15 cellular contexts compared by ENCODE assay signal in genomic region chr11:134171951-134172350, GRCh38. TPM values are rescaled to one million over a fixed set of nuclear protein-coding genes. Genes with fewer than 3 reads are reported as not detected.
DNase-seq lines count a peak whose midpoint lies in the region; ATAC-seq and TF ChIP-seq lines count a peak whose summit lies in the region.
"Had no signal": no experiment of that assay in that cellular context is flagged by ENCODE, and none has a peak within 500 bp of the region (broad histone marks: within the 10 kb centered on the region; RNA-seq: fewer than 3 reads in every experiment).

No MANE protein-coding gene starts in this region.

- H3K4me1 Mint-ChIP-seq in activated CD4-positive, alpha-beta T cell treated with anti-CD3 and anti-CD28 coated beads, Interleukin-2, amount 10 ng/mL, durations not matched to agents 24 days and 14 days, result no peaks in the 10 kb centered on the region
- H3K4me1 Mint-ChIP-seq in HFFc6 (ENCODE audit: low read depth), result peaks cover 17% of the 10 kb centered on the region
- H3K4me1 Mint-ChIP-seq in central memory CD8-positive, alpha-beta T cell, result no peaks in the 10 kb centered on the region
- H3K4me1 Mint-ChIP-seq in stimulated activated effector memory CD8-positive, alpha-beta T cell treated with anti-CD3 and anti-CD28 coated beads, Interleukin-12 subunit alpha, Interleukin-12 subunit beta, amount 100 ng/mL, for 72 hours, result no peaks in the 10 kb centered on the region
- H3K4me1 Mint-ChIP-seq: CD14-positive monocyte; CD4-positive, alpha-beta memory T cell; GM23338 had no signal

- intact Hi-C loops in activated CD4-positive, alpha-beta T cell treated with anti-CD3 and anti-CD28 coated beads, Interleukin-2, amount 10 ng/mL, durations not matched to agents 24 days and 14 days (cut with micrococcal nuclease), result no loop called here

- no peak for TF ChIP-seq CTCF in HFFc6 (IDR thresholded peaks at IDR 0.05)

- peaks cover 77% of the 10 kb centered on the region for H3K36me3 Mint-ChIP-seq in activated CD4-positive, alpha-beta T cell treated with anti-CD3 and anti-CD28 coated beads, Interleukin-2, amount 10 ng/mL, durations not matched to agents 24 days and 14 days (ENCODE audit: low read depth)
- H3K36me3 Mint-ChIP-seq in HFFc6 (ENCODE audit: low read depth), result peaks cover 33% of the 10 kb centered on the region
- H3K36me3 Mint-ChIP-seq in central memory CD8-positive, alpha-beta T cell (ENCODE audit: insufficient read depth), result peaks cover 31% of the 10 kb centered on the region
- peaks cover 85% of the 10 kb centered on the region for H3K36me3 Mint-ChIP-seq in stimulated activated effector memory CD8-positive, alpha-beta T cell treated with anti-CD3 and anti-CD28 coated beads, Interleukin-12 subunit alpha, Interleukin-12 subunit beta, amount 100 ng/mL, for 72 hours

- no peak for DNase-seq in activated CD4-positive, alpha-beta T cell treated with anti-CD3 and anti-CD28 coated beads, Interleukin-2, amount 10 ng/mL, durations not matched to agents 24 days and 14 days
- no peak for DNase-seq in activated CD4-positive, alpha-beta T cell treated with anti-CD3 and anti-CD28 coated beads, Interleukin-2, amount 50 U/mL, for 48 hours
- DNase-seq in HFFc6 (no peak), GDM1 (lab: John Stamatoyannopoulos, UW) (no peak), left lobe of liver (ENCODE audit: low spot score) (no peak)
- no peak for DNase-seq in central memory CD8-positive, alpha-beta T cell (ENCODE audit: low spot score in 2 of 2)
- no peak for DNase-seq in stimulated activated effector memory CD8-positive, alpha-beta T cell treated with anti-CD3 and anti-CD28 coated beads, Interleukin-12 subunit alpha, Interleukin-12 subunit beta, amount 100 ng/mL, for 72 hours (ENCODE audit: low spot score in 2 of 2)
- DNase-seq: 8988T; CD4-positive, alpha-beta memory T cell; DMS153; DMS79; GF-D8; H7 had no signal

- no peak overlapping the region for H3K4me3 Mint-ChIP-seq in activated CD4-positive, alpha-beta T cell treated with anti-CD3 and anti-CD28 coated beads, Interleukin-2, amount 10 ng/mL, durations not matched to agents 24 days and 14 days
- no peak overlapping the region for H3K4me3 Mint-ChIP-seq in HFFc6
- H3K4me3 Mint-ChIP-seq in central memory CD8-positive, alpha-beta T cell, result no peak overlapping the region
- no peak overlapping the region for H3K4me3 Mint-ChIP-seq in stimulated activated effector memory CD8-positive, alpha-beta T cell treated with anti-CD3 and anti-CD28 coated beads, Interleukin-12 subunit alpha, Interleukin-12 subunit beta, amount 100 ng/mL, for 72 hours
- H3K4me3 Mint-ChIP-seq: CD4-positive, alpha-beta memory T cell; GM23338 had no signal

- no peaks in the 10 kb centered on the region for H3K27me3 Mint-ChIP-seq in activated CD4-positive, alpha-beta T cell treated with anti-CD3 and anti-CD28 coated beads, Interleukin-2, amount 10 ng/mL, durations not matched to agents 24 days and 14 days
- H3K27me3 Mint-ChIP-seq in HFFc6 (ENCODE audit: insufficient read depth), result no peaks in the 10 kb centered on the region; the same call in 1 of the 2 replicates
- no peaks in the 10 kb centered on the region for H3K27me3 Mint-ChIP-seq in central memory CD8-positive, alpha-beta T cell
- H3K27me3 Mint-ChIP-seq: CD4-positive, alpha-beta memory T cell had no signal

- ATAC-seq in central memory CD8-positive, alpha-beta T cell (replicated peaks; ENCODE audit: extremely low read depth, poor library complexity, severe bottlenecking), result no peak
- ATAC-seq in stimulated activated effector memory CD8-positive, alpha-beta T cell treated with anti-CD3 and anti-CD28 coated beads, Interleukin-12 subunit alpha, Interleukin-12 subunit beta, amount 100 ng/mL, for 72 hours, result no peak
- no peak for ATAC-seq in left lobe of liver
- ATAC-seq: GM23338 had no signal

- peak overlapping the region; percentile 28 for H3K27ac Mint-ChIP-seq in activated CD4-positive, alpha-beta T cell treated with anti-CD3 and anti-CD28 coated beads, Interleukin-2, amount 10 ng/mL, durations not matched to agents 24 days and 14 days
- peak overlapping the region; percentile 24; the same call in 1 of the 2 replicates for H3K27ac Mint-ChIP-seq in HFFc6
- peak overlapping the region; percentile 67 for H3K27ac Mint-ChIP-seq in central memory CD8-positive, alpha-beta T cell (ENCODE audit: low read depth)
- H3K27ac Mint-ChIP-seq in stimulated activated effector memory CD8-positive, alpha-beta T cell treated with anti-CD3 and anti-CD28 coated beads, Interleukin-12 subunit alpha, Interleukin-12 subunit beta, amount 100 ng/mL, for 72 hours, result peak overlapping the region; percentile 77
- H3K27ac Mint-ChIP-seq: GM23338 had no signal

- no peaks in the 10 kb centered on the region for H3K9me3 Mint-ChIP-seq in activated CD4-positive, alpha-beta T cell treated with anti-CD3 and anti-CD28 coated beads, Interleukin-2, amount 10 ng/mL, durations not matched to agents 24 days and 14 days
- H3K9me3 Mint-ChIP-seq in HFFc6, result no peaks in the 10 kb centered on the region
- H3K9me3 Mint-ChIP-seq in central memory CD8-positive, alpha-beta T cell, result no peaks in the 10 kb centered on the region
- H3K9me3 Mint-ChIP-seq in stimulated activated effector memory CD8-positive, alpha-beta T cell treated with anti-CD3 and anti-CD28 coated beads, Interleukin-12 subunit alpha, Interleukin-12 subunit beta, amount 100 ng/mL, for 72 hours, result no peaks in the 10 kb centered on the region

RNA-seq across cellular contexts. Expression of gene NCAPD3, which starts 51.8 kb away (rescaled TPM):
- 108 and 111 TPM in 2 replicates for total RNA-seq in activated CD4-positive, alpha-beta T cell treated with anti-CD3 and anti-CD28 coated beads, Interleukin-2, amount 10 ng/mL, durations not matched to agents 24 days and 14 days
- 10 to 100 TPM; 19.6 to 31.1 (median 29.4) TPM for total RNA-seq in HFFc6 (2021; fragmentation: NEBNext Ultra II Directional; extraction: Animal tissue kit (Norgen Biotek cat#: 25700))
- total RNA-seq in left lobe of liver, result 21.7 TPM

RNA-seq across cellular contexts. Expression of gene VPS26B, which starts 52.5 kb away (rescaled TPM):
- total RNA-seq in activated CD4-positive, alpha-beta T cell treated with anti-CD3 and anti-CD28 coated beads, Interleukin-2, amount 10 ng/mL, durations not matched to agents 24 days and 14 days, result 41.6 and 42.6 TPM in 2 replicates
- total RNA-seq in HFFc6 (2021; fragmentation: NEBNext Ultra II Directional; extraction: Animal tissue kit (Norgen Biotek cat#: 25700)), result 10 to 100 TPM; 36.5 to 45.0 (median 39.1) TPM
- total RNA-seq in left lobe of liver, result 36.4 TPM

Comparison
In these comparisons a context has a peak if more than half of its experiments do, and no peak if none do; other contexts are left out.
1. H3K27ac Mint-ChIP-seq: peak in every context shown above with its lines; median percentile 77 in stimulated activated effector memory CD8-positive, alpha-beta T cell treated with anti-CD3 and anti-CD28 coated beads, Interleukin-12 subunit alpha, Interleukin-12 subunit beta, amount 100 ng/mL, for 72 hours; 67 in central memory CD8-positive, alpha-beta T cell; 28 in activated CD4-positive, alpha-beta T cell treated with anti-CD3 and anti-CD28 coated beads, Interleukin-2, amount 10 ng/mL, durations not matched to agents 24 days and 14 days; 24 in HFFc6.